In the genomic region with DNA sequence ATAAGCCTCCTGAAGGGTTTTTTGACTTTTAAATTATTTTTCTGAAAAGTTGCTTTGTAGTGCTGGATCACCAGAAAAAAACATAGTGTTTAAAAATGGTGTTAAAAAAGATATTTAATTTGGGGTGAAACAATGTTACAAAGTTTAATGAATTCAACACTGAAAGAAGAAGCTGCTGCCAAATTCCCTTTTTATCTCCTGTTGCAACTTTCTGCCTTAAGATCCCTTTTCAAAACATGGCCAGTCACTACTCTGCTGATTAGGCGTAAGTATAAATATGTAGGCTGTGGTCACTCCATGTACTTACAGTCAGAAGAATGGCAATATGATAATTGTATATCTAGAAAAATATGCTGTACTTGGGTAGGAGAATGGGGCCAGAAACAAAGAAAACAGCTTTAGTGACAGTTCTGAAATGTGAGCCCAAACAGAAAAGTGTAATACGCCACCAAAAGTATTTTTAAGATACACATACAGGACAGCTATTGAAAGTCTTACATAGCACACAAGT, we compare ENCODE assay signal across 18 cellular contexts.
"Had no signal": no experiment of that assay in that cellular context is flagged by ENCODE, and none has a peak within 500 bp of the region (broad histone marks: within the 10 kb centered on the region; RNA-seq: fewer than 3 reads in every experiment).

No MANE protein-coding gene starts in this region.

- ATAC-seq: effector memory CD8-positive, alpha-beta T cell; natural killer cell; right cardiac atrium; stimulated activated naive CD8-positive, alpha-beta T cell treated with anti-CD3 and anti-CD28 coated beads, Interleukin-15, Interleukin-2, amounts not matched to agents 100 U/mL and 50 U/mL, for 24 hours had no signal

- FAIRE-seq: TTC549, urothelium cell line had no signal

- H3K4me3 ChIP-seq: esophagus muscularis mucosa, left ventricle myocardium inferior, transverse colon had no signal

- DNase-seq: activated CD4-positive, alpha-beta T cell treated with anti-CD3 and anti-CD28 coated beads, Interleukin-2, amount 50 U/mL, for 1 hour; activated CD4-positive, CD25-positive, alpha-beta regulatory T cell treated with anti-CD3 and anti-CD28 coated beads, Interleukin-2, amount 50 U/mL, for 72 hours; activated naive CD4-positive, alpha-beta T cell treated with Interleukin-2 at 50 U/mL for 16 hours; activated naive CD8-positive, alpha-beta T cell treated with anti-CD3 and anti-CD28 coated beads for 36 hours; activated T-cell treated with anti-CD3 and anti-CD28 coated beads, Interleukin-2, amount 50 U/mL, for 1 hour; effector memory CD8-positive, alpha-beta T cell; kidney glomerular epithelial cell; left ventricle myocardium inferior; natural killer cell; right cardiac atrium; stimulated activated CD4-positive, alpha-beta T cell treated with anti-CD3 and anti-CD28 coated beads, Interleukin-4, amount 100 ng/mL, for 24 hours; stimulated activated naive CD8-positive, alpha-beta T cell treated with anti-CD3 and anti-CD28 coated beads, Interleukin-15, Interleukin-2, amounts not matched to agents 100 U/mL and 50 U/mL, for 24 hours; T-helper 2 cell; transverse colon; WERI-Rb-1 had no signal

- H3K36me3 ChIP-seq: left ventricle myocardium inferior had no signal

- H3K27me3 ChIP-seq: esophagus muscularis mucosa, transverse colon had no signal

- H3K4me1 ChIP-seq: left ventricle myocardium inferior, transverse colon had no signal

- H3K9me3 ChIP-seq: esophagus muscularis mucosa, left ventricle myocardium inferior, transverse colon had no signal

- H3K27ac ChIP-seq: esophagus muscularis mucosa, left ventricle myocardium inferior, transverse colon, WERI-Rb-1 had no signal
